1 cellular context compared by ENCODE assay signal in genomic region chr11:17276236-17277023, GRCh38.
TF ChIP-seq lines count a peak whose summit lies in the region.

TSS of gene NUCB2 (plus strand) at chr11:17276739. CDS start at chr11:17295324, 18,585 bp downstream.

TF ChIP-seq in K562, 482 proteins besides CTCF, POLR2A, EP300 and RAD21 (continued from another document and continues in another):
- TF ChIP-seq RREB1 (CRISPR knock-in tag; IDR thresholded peaks at IDR 0.05) (no peak), ELK1 (CRISPR knock-in tag; IDR thresholded peaks at IDR 0.05) (no peak), ZNF318 (IDR thresholded peaks at IDR 0.05; ENCODE audit: borderline replicate concordance in 1 of 2, low read depth in 1 of 2) (no peak), ZBTB40 (IDR thresholded peaks at IDR 0.05) (no peak), ZBTB40 (CRISPR knock-in tag; IDR thresholded peaks at IDR 0.05) (no peak), THRB (CRISPR knock-in tag; conservative IDR thresholded peaks at IDR 0.05) (no peak), CBFA2T3 (IDR thresholded peaks at IDR 0.05) (no peak), BCL6 (CRISPR knock-in tag; IDR thresholded peaks at IDR 0.05) (no peak), PREB (CRISPR knock-in tag; IDR thresholded peaks at IDR 0.05) (0 out of 2 replicates have a peak, but pooled peaks have one; percentile 87), SP2 (IDR thresholded peaks at IDR 0.05; ENCODE audit: extremely low read depth, low read depth, low read length, poor library complexity, severe bottlenecking) (peak; percentile 83), ZBTB9 (CRISPR knock-in tag; IDR thresholded peaks at IDR 0.05) (no peak; the same call in 1 of the 2 replicates), ZNF253 (CRISPR knock-in tag; conservative IDR thresholded peaks at IDR 0.05) (no peak), RFX5 (IDR thresholded peaks at IDR 0.05; ENCODE audit: low read depth, low read length) (no peak), ZC3H11A (IDR thresholded peaks at IDR 0.05; ENCODE audit: low read depth, low read length) (no peak)
